ENCODE assay signal across 25 cellular contexts in the genomic region with DNA sequence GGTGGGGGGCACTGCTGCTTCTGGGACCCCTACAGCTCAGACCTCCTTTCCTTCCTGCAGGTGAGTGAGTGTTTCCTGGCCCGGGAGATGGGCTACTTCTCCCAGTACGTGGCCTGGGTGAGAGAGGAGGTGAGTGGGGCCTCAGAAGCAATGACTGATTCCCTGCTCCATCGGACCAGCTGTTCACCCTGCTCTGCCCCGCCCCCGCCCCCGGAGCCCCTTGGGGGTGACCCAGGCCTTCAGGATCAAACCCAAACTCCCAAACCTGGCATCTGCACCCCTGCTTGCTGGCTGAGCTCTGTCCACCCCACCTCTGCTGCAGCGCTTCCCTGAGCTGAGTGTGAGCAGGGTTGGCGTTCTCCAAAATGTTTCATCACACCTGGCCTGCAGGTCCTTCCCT. TPM values are rescaled to one million over a fixed set of nuclear protein-coding genes. Genes with fewer than 3 reads are reported as not detected.
DNase-seq lines count a peak whose midpoint lies in the region; ATAC-seq, FAIRE-seq and TF ChIP-seq lines count a peak whose summit lies in the region.
"Had no signal": no experiment of that assay in that cellular context is flagged by ENCODE, and none has a peak within 500 bp of the region (broad histone marks: within the 10 kb centered on the region; RNA-seq: fewer than 3 reads in every experiment).

No MANE protein-coding gene starts in this region.

- H3K9me3 Mint-ChIP-seq in astrocyte (ENCODE audit: unreplicated experiment) (peaks cover 9% of the 10 kb centered on the region), neural progenitor cell (peaks cover 22% of the 10 kb centered on the region)
- peaks cover 15% of the 10 kb centered on the region for H3K9me3 Mint-ChIP-seq in T-helper 2 cell treated with Interferon-gamma antibody and Interleukin-4, amounts not matched to agents 5 μg/mL and 100 μg/mL, for 36 hours

- TF ChIP-seq POLR2A in heart left ventricle (IDR thresholded peaks at IDR 0.05) = no peak

- intact Hi-C loops in Right ventricle myocardium inferior (cut with DNase I) (no loop called here), heart left ventricle (cut with DNase I) (no loop called here)

- no peak overlapping the region for H3K4me2 ChIP-seq in astrocyte (ENCODE audit: low read length)
- H3K4me2 ChIP-seq in neural progenitor cell = no peak overlapping the region
- H3K4me2 ChIP-seq: A549; BLaER1 treated with 17β-estradiol and CSF1 and Interleukin-3, amounts not matched to agents 10 nM and 100 nM had no signal

- H3K27ac Mint-ChIP-seq in astrocyte (ENCODE audit: unreplicated experiment) = peak overlapping the region; percentile 53
- peak overlapping the region; percentile 37 for H3K27ac Mint-ChIP-seq in neural progenitor cell
- H3K27ac Mint-ChIP-seq in T-helper 2 cell treated with Interferon-gamma antibody and Interleukin-4, amounts not matched to agents 5 μg/mL and 100 μg/mL, for 36 hours = no peak overlapping the region
- H3K27ac Mint-ChIP-seq: CD4-positive, alpha-beta T cell; CD8-positive, alpha-beta memory T cell had no signal

- H3K36me3 Mint-ChIP-seq in astrocyte (ENCODE audit: low read depth, unreplicated experiment) = no peaks in the 10 kb centered on the region
- peaks cover 3% of the 10 kb centered on the region for H3K36me3 Mint-ChIP-seq in neural progenitor cell
- H3K36me3 Mint-ChIP-seq in T-helper 2 cell treated with Interferon-gamma antibody and Interleukin-4, amounts not matched to agents 5 μg/mL and 100 μg/mL, for 36 hours (ENCODE audit: low read depth) = no peaks in the 10 kb centered on the region
- H3K36me3 Mint-ChIP-seq: CD14-positive monocyte had no signal

- ATAC-seq in Right ventricle myocardium inferior (no peak), heart left ventricle (no peak)
- ATAC-seq: A549, GM12878, HCT116 had no signal

- H3K4me1 Mint-ChIP-seq in astrocyte (ENCODE audit: low read depth, unreplicated experiment) = no peaks in the 10 kb centered on the region
- peaks cover 2% of the 10 kb centered on the region for H3K4me1 Mint-ChIP-seq in neural progenitor cell
- H3K4me1 Mint-ChIP-seq in T-helper 2 cell treated with Interferon-gamma antibody and Interleukin-4, amounts not matched to agents 5 μg/mL and 100 μg/mL, for 36 hours (ENCODE audit: low read depth) = no peaks in the 10 kb centered on the region
- H3K4me1 Mint-ChIP-seq: CD14-positive monocyte; CD8-positive, alpha-beta memory T cell had no signal

- whole genome bisulfite sequencing in heart left ventricle, 4 donors = 77 to 84% (median 81%) methylated on average over 6 to 8 of the region's 8 CpGs

- no peak for FAIRE-seq in astrocyte (lab: Jason Lieb, UNC)
- FAIRE-seq: A549, GM12878, GM19239 had no signal

- no peaks in the 10 kb centered on the region for H3K27me3 ChIP-seq in heart left ventricle
- no peaks in the 10 kb centered on the region for H3K27me3 ChIP-seq in astrocyte (ENCODE audit: insufficient read depth, low read length)
- H3K27me3 ChIP-seq in neural progenitor cell = no peaks in the 10 kb centered on the region
- H3K27me3 ChIP-seq: BE2C; BLaER1 treated with 17β-estradiol and CSF1 and Interleukin-3, amounts not matched to agents 10 nM and 100 nM had no signal

- H3K9me3 ChIP-seq in heart left ventricle (peaks cover 0 to 22% (median 10%) of the 10 kb centered on the region in 12 donors), astrocyte (ENCODE audit: insufficient read depth, low read depth, low read length) (peaks cover 6% of the 10 kb centered on the region), neural progenitor cell (ENCODE audit: low read depth) (no peaks in the 10 kb centered on the region)
- H3K9me3 ChIP-seq: BE2C had no signal

- H3K27me3 Mint-ChIP-seq in astrocyte (ENCODE audit: low read depth, unreplicated experiment) (peaks cover 21% of the 10 kb centered on the region), neural progenitor cell (ENCODE audit: insufficient read depth, low read depth) (peaks cover 5% of the 10 kb centered on the region)
- H3K27me3 Mint-ChIP-seq in T-helper 2 cell treated with Interferon-gamma antibody and Interleukin-4, amounts not matched to agents 5 μg/mL and 100 μg/mL, for 36 hours (ENCODE audit: low read depth) = no peaks in the 10 kb centered on the region
- H3K27me3 Mint-ChIP-seq: CD4-positive, alpha-beta T cell had no signal

- H3K27ac ChIP-seq in heart left ventricle (no peak overlapping the region), astrocyte (ENCODE audit: low read depth, low read length) (no peak overlapping the region), neural progenitor cell (no peak overlapping the region)
- H3K27ac ChIP-seq: A549; BLaER1 treated with 17β-estradiol and CSF1 and Interleukin-3, amounts not matched to agents 10 nM and 100 nM; GM23248 had no signal

- H3K4me1 ChIP-seq in heart left ventricle = no peaks in the 10 kb centered on the region
- H3K4me1 ChIP-seq in astrocyte (ENCODE audit: insufficient read depth, low read length) = no peaks in the 10 kb centered on the region
- H3K4me1 ChIP-seq in neural progenitor cell = no peaks in the 10 kb centered on the region
- H3K4me1 ChIP-seq: A549; BE2C; BLaER1 treated with 17β-estradiol and CSF1 and Interleukin-3, amounts not matched to agents 10 nM and 100 nM had no signal

- H3K79me2 ChIP-seq in astrocyte (ENCODE audit: insufficient read depth, low read length) (no peaks in the 10 kb centered on the region), neural progenitor cell (ENCODE audit: low read depth) (no peaks in the 10 kb centered on the region)

- H2AFZ ChIP-seq in astrocyte (ENCODE audit: low read depth, low read length) (no peak overlapping the region), neural progenitor cell (replicated peaks) (no peak overlapping the region)
- H2AFZ ChIP-seq: GM23248 had no signal

- no peaks in the 10 kb centered on the region for H3F3A ChIP-seq in neural progenitor cell (ENCODE audit: low read depth)

- H4K20me1 ChIP-seq in astrocyte (ENCODE audit: insufficient read depth, low read length) = no peaks in the 10 kb centered on the region
- no peaks in the 10 kb centered on the region for H4K20me1 ChIP-seq in neural progenitor cell (ENCODE audit: low read depth)

- peak; percentile 7 for DNase-seq in Right ventricle myocardium inferior (ENCODE audit: missing footprints)
- no peak for DNase-seq in heart left ventricle
- DNase-seq in astrocyte (ENCODE audit: low read depth) = no peak
- no peak for DNase-seq in neural progenitor cell (ENCODE audit: low spot score)
- no peak for DNase-seq in T-helper 2 cell treated with Interferon-gamma antibody and Interleukin-4, amounts not matched to agents 5 μg/mL and 100 μg/mL, for 36 hours (ENCODE audit: low spot score)
- no peak for DNase-seq in NCI-H187 treated with DMSO at 0.1 percent for 48 hours (lab: John Stamatoyannopoulos, UW)
- DNase-seq in effector CD4-positive, alpha-beta T cell = no peak
- DNase-seq: 8988T; ACHN; AML-193; BE2C; CD4-positive, alpha-beta T cell; CD8-positive, alpha-beta memory T cell; DMS 273 treated with DMSO at 0.1 percent for 48 hours; DMS79; EL; GDM1; GM23248; H9 had no signal

- TF ChIP-seq CTCF in heart left ventricle (IDR thresholded peaks at IDR 0.05) = no peak
- no peak for TF ChIP-seq CTCF in astrocyte (IDR thresholded peaks at IDR 0.05; ENCODE audit: insufficient read depth, low read depth, low read length)
- no peak for TF ChIP-seq CTCF in neural progenitor cell (IDR thresholded peaks at IDR 0.05)

- H3K4me3 ChIP-seq in heart left ventricle (no peak overlapping the region), astrocyte (ENCODE audit: insufficient read depth, low read depth, low read length) (no peak overlapping the region), neural progenitor cell (no peak overlapping the region)
- H3K4me3 ChIP-seq: A549; BLaER1 treated with 17β-estradiol and CSF1 and Interleukin-3, amounts not matched to agents 10 nM and 100 nM; GM12878; GM23248 had no signal

- H3K4me3 Mint-ChIP-seq in astrocyte (ENCODE audit: unreplicated experiment) = no peak overlapping the region
- no peak overlapping the region for H3K4me3 Mint-ChIP-seq in neural progenitor cell
- H3K4me3 Mint-ChIP-seq in T-helper 2 cell treated with Interferon-gamma antibody and Interleukin-4, amounts not matched to agents 5 μg/mL and 100 μg/mL, for 36 hours = no peak overlapping the region
- H3K4me3 Mint-ChIP-seq: CD14-positive monocyte; CD4-positive, alpha-beta T cell; CD8-positive, alpha-beta memory T cell; H9 had no signal

- no peak overlapping the region for H3K9ac ChIP-seq in astrocyte (ENCODE audit: low read length)
- no peak overlapping the region for H3K9ac ChIP-seq in neural progenitor cell
- H3K9ac ChIP-seq: BLaER1 treated with 17β-estradiol and CSF1 and Interleukin-3, amounts not matched to agents 10 nM and 100 nM; GM23248 had no signal

- H3K36me3 ChIP-seq in heart left ventricle (no peaks in the 10 kb centered on the region), astrocyte (ENCODE audit: insufficient read depth, low read length) (no peaks in the 10 kb centered on the region), neural progenitor cell (no peaks in the 10 kb centered on the region)
- H3K36me3 ChIP-seq: BE2C; BLaER1 treated with 17β-estradiol and CSF1 and Interleukin-3, amounts not matched to agents 10 nM and 100 nM had no signal

RNA-seq across cellular contexts. Expression of a gene that starts 9.8 kb away (rescaled TPM):
- 8.7 TPM for total RNA-seq in Right ventricle myocardium inferior
- 1 to 10 TPM; 2.7 to 8.3 (median 4.0) TPM for total RNA-seq in heart left ventricle
- 1 to 10 TPM; 2.7 to 4.3 TPM for polyA plus RNA-seq in heart left ventricle
- 0.68 and 1.5 TPM in 2 replicates for total RNA-seq in astrocyte
- total RNA-seq in neural progenitor cell (ENCODE audit: low replicate concordance) = 0.64 and 1.1 TPM in 2 replicates
- total RNA-seq: CD8-positive, alpha-beta memory T cell; GM12878 had no signal
- polyA plus RNA-seq: CD14-positive monocyte; CD8-positive, alpha-beta memory T cell; GM12878 had no signal

RNA-seq across cellular contexts. Expression of a gene that starts 13.1 kb away (rescaled TPM):
- total RNA-seq in Right ventricle myocardium inferior = 0.32 TPM
- 1 to 10 TPM in 5 of 9 donors, under 1 TPM in 4; 0.36 to 1.9 (median 1.1) TPM for total RNA-seq in heart left ventricle
- 1 to 10 TPM in 1 of 2 donors, under 1 TPM in 1; 0.35 to 1.4 TPM for polyA plus RNA-seq in heart left ventricle
- total RNA-seq in astrocyte = 0.93 and 1.2 TPM in 2 replicates
- total RNA-seq in neural progenitor cell (ENCODE audit: low replicate concordance) = 0.95 and 2.4 TPM in 2 replicates
- total RNA-seq: GM12878 had no signal
- polyA plus RNA-seq: CD14-positive monocyte; CD8-positive, alpha-beta memory T cell had no signal
